8 cellular contexts compared by ENCODE assay signal in the genomic region with DNA sequence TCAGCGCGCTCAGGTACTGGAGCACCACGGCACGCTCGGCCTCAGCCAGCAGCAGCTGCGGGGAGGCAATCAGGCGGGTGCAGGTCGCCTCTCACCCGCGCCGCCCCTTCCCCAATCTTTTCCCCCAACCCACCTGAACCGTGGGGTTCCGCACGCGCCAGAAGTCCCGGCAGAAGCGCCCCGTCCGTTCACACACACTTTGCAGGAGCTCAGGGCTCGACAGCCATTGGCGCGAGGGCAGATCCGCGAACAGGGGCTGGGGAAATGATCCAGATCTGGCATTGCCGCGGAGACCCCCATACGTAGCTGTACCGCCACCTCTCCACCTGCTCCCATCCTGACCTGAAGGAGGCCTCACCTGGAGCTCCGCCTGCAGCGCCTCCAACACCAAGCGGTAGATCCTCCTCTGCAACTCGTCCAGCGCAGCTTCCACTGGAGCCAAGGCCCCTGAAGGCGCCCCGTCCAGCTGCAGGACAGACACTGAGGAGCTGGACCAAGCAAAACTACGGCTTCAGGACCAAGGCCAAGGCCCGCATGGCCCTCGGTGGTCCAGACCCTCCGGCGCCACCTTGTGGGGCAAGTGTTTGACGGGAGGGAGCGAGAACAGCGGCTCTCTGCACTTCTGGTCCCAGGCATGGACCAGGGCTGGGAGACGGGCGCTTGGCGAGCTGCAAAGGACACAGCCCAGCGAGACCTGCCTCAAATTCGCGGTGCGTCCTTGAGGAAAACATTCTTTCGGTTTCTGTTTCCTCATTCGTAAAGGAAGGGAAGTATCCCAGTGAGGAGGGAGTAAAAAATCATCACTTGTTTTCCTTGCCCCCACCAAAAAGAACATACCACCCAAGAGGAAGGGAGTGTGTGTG. TPM values are rescaled to one million over a fixed set of nuclear protein-coding genes. Genes with fewer than 3 reads are reported as not detected.
A peak's percentile ranks its signal among the peaks of the same experiment; 100 is the strongest.
DNase-seq lines count a peak whose midpoint lies in the region; ATAC-seq, FAIRE-seq and TF ChIP-seq lines count a peak whose summit lies in the region.

No MANE protein-coding gene starts in this region.

- no peak for FAIRE-seq in A549 (lab: Jason Lieb, UNC)
- FAIRE-seq in GM18507 (lab: Jason Lieb, UNC), result peak; percentile 89
- FAIRE-seq in kidney (lab: Jason Lieb, UNC), result peak; percentile 17

- peak; percentile 73 for TF ChIP-seq CTCF in A549 (IDR thresholded peaks at IDR 0.05)
- peak; percentile 84 for TF ChIP-seq CTCF in kidney (IDR thresholded peaks at IDR 0.05; ENCODE audit: borderline replicate concordance, extremely low read depth, insufficient read depth)

- POLR2A ChIA-PET in A549 (lab: Yijun Ruan, JAX), result interaction anchor here (0.5 to 1.6 kb wide), 4 partner anchors 11 to 399 kb away, joined by 3 to 4 read pairs (median 4); a partner anchor contains a TSS

- H3K4me2 ChIP-seq in A549, result peak overlapping the region; percentile 89

- 42% methylated on average over 41 of the region's 52 CpGs for WGBS in A549 (ENCODE audit: missing lambda C conversion rate)

- CTCF ChIA-PET in A549 (lab: Yijun Ruan, JAX), result interaction anchor here (0.5 to 10.7 kb wide), 61 partner anchors 9 to 293 kb away, joined by 3 to 162 read pairs (median 5); a partner anchor contains a TSS

- H3K4me3 ChIP-seq in A549, result no peak overlapping the region; the same call in 2 of the 3 replicates
- peak overlapping the region in 1 of 2 donors; percentile 81 for H3K4me3 ChIP-seq in kidney (ENCODE audit: low read length in 2 of 2)

- no peak for TF ChIP-seq POLR2A in A549 (IDR thresholded peaks at IDR 0.05; ENCODE audit: low read length)

- peaks cover 33% of the 10 kb centered on the region for H3K4me1 ChIP-seq in A549
- peaks cover 9 to 23% of the 10 kb centered on the region in 2 donors for H3K4me1 ChIP-seq in kidney (ENCODE audit: control insufficient read depth in 1 of 2, insufficient read depth in 1 of 2, low read depth in 1 of 2, low read length in 2 of 2)

- no peak overlapping the region for H3K9ac ChIP-seq in kidney (ENCODE audit: low read length in 2 of 2)

- peak; percentile 63 to 75 for ATAC-seq in A549
- no peak for ATAC-seq in HG03342 (IDR thresholded peaks at IDR 0.05; ENCODE audit: unreplicated experiment)

- H3K9me3 ChIP-seq in A549 (no peaks in the 10 kb centered on the region), kidney (ENCODE audit: control insufficient read depth in 1 of 2, low read length in 2 of 2) (no peaks in the 10 kb centered on the region)

- TF ChIP-seq RAD21 in A549 (conservative IDR thresholded peaks at IDR 0.05 in 1 of 2, IDR thresholded peaks at IDR 0.05 in 1 of 2), result peak; percentile 73 to 74

- H3K36me3 ChIP-seq in kidney (ENCODE audit: control insufficient read depth in 1 of 2, insufficient read depth in 2 of 2, low read length in 2 of 2), result no peaks in the 10 kb centered on the region

- TF ChIP-seq EP300 in A549 (IDR thresholded peaks at IDR 0.05), result no peak

- intact Hi-C loops in kidney (cut with DNase I), result no loop called here

- DNase-seq in A549 (ENCODE audit: low read depth in 1 of 2, low spot score in 1 of 2) (peak; percentile 73 to 91), GM18507 (ENCODE audit: extremely low spot score, insufficient read length, low read depth) (no peak), NCI-H2107 treated with DMSO at 0.1 percent for 48 hours (lab: John Stamatoyannopoulos, UW; ENCODE audit: unreplicated experiment) (peak; percentile 36), kidney (peak; percentile 97)
- DNase-seq in activated CD4-positive, CD25-positive, alpha-beta regulatory T cell (lab: John Stamatoyannopoulos, UW), result peak; percentile 61 to 81 (median 74)
- peak; percentile 70 for DNase-seq in central memory CD4-positive, alpha-beta T cell
- peak; percentile 61 to 76 for DNase-seq in stimulated activated CD4-positive, alpha-beta T cell treated with anti-CD3 and anti-CD28 coated beads, Interleukin-15, amount 100 ng/mL, for 1 hour (ENCODE audit: low read depth in 1 of 2, low spot score in 1 of 2)

- H3K27ac ChIP-seq in A549 (no peak overlapping the region), kidney (ENCODE audit: low read depth in 2 of 2, low read length in 2 of 2) (no peak overlapping the region)

TF ChIP-seq in A549, 52 proteins besides CTCF, POLR2A, EP300 and RAD21 (continues in another document):
- TF ChIP-seq HEYL (CRISPR knock-in tag; IDR thresholded peaks at IDR 0.05), result no peak
- TF ChIP-seq ZSCAN20 (CRISPR knock-in tag; IDR thresholded peaks at IDR 0.05), result no peak
- TF ChIP-seq, protein P1, sequence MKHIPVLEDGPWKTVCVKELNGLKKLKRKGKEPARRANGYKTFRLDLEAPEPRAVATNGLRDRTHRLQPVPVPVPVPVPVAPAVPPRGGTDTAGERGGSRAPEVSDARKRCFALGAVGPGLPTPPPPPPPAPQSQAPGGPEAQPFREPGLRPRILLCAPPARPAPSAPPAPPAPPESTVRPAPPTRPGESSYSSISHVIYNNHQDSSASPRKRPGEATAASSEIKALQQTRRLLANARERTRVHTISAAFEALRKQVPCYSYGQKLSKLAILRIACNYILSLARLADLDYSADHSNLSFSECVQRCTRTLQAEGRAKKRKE (CRISPR knock-in tag; IDR thresholded peaks at IDR 0.05; ENCODE audit: low read depth), result 0 out of 2 replicates have a peak, but pooled peaks have one; percentile 40
- TF ChIP-seq CBX8 (IDR thresholded peaks at IDR 0.05), result no peak
- peak; percentile 91 for TF ChIP-seq SMC3 (IDR thresholded peaks at IDR 0.05)
- TF ChIP-seq, protein P2, sequence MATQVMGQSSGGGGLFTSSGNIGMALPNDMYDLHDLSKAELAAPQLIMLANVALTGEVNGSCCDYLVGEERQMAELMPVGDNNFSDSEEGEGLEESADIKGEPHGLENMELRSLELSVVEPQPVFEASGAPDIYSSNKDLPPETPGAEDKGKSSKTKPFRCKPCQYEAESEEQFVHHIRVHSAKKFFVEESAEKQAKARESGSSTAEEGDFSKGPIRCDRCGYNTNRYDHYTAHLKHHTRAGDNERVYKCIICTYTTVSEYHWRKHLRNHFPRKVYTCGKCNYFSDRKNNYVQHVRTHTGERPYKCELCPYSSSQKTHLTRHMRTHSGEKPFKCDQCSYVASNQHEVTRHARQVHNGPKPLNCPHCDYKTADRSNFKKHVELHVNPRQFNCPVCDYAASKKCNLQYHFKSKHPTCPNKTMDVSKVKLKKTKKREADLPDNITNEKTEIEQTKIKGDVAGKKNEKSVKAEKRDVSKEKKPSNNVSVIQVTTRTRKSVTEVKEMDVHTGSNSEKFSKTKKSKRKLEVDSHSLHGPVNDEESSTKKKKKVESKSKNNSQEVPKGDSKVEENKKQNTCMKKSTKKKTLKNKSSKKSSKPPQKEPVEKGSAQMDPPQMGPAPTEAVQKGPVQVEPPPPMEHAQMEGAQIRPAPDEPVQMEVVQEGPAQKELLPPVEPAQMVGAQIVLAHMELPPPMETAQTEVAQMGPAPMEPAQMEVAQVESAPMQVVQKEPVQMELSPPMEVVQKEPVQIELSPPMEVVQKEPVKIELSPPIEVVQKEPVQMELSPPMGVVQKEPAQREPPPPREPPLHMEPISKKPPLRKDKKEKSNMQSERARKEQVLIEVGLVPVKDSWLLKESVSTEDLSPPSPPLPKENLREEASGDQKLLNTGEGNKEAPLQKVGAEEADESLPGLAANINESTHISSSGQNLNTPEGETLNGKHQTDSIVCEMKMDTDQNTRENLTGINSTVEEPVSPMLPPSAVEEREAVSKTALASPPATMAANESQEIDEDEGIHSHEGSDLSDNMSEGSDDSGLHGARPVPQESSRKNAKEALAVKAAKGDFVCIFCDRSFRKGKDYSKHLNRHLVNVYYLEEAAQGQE (IDR thresholded peaks at IDR 0.05), result peak; percentile 98
- TF ChIP-seq EHMT2 (IDR thresholded peaks at IDR 0.05; ENCODE audit: low read depth), result peak; percentile 62

RNA-seq across cellular contexts. Expression of a gene that starts 1.5 kb away (rescaled TPM):
- polyA plus RNA-seq in A549 (2011; rRNA removed), result 7.2 and 7.5 TPM in 2 replicates
- 14.3 and 20.0 TPM in 2 replicates for polyA plus RNA-seq in A549 (2012; cell fraction: cytosol; rRNA removed)
- polyA plus RNA-seq in A549 (2012; cell fraction: nucleus; rRNA removed), result 109 and 134 TPM in 2 replicates
- polyA plus RNA-seq in A549 (2017; fragmentation: RNase III; extraction: RNeasy Plus Mini Kit Qiagen cat#74134 plus additional on column Dnase treatment), result 16.1 to 23.5 TPM (median 20.8 TPM) in 3 replicates
- 10.8 and 13.6 TPM in 2 replicates for polyA minus RNA-seq in A549 (2011; rRNA and poly(A)+ RNA removed)
- 38.8 TPM for total RNA-seq in kidney
- 15.5 TPM for polyA plus RNA-seq in kidney (ENCODE audit: insufficient read depth, low read depth, low replicate concordance)

RNA-seq across cellular contexts. Expression of a gene that starts 4.7 kb away (rescaled TPM):
- polyA plus RNA-seq in A549 (2011; rRNA removed) (0.06 TPM in 1 of 2 replicates, not detected in the other), A549 (2017; fragmentation: RNase III; extraction: RNeasy Plus Mini Kit Qiagen cat#74134 plus additional on column Dnase treatment) (not detected in 3 replicates), kidney (ENCODE audit: insufficient read depth, low read depth, low replicate concordance) (9.9 TPM)
- 0.12 and 0.15 TPM in 2 replicates for polyA plus RNA-seq in A549 (2012; cell fraction: cytosol; rRNA removed)
- 0.09 and 0.24 TPM in 2 replicates for polyA plus RNA-seq in A549 (2012; cell fraction: nucleus; rRNA removed)
- polyA minus RNA-seq in A549 (2011; rRNA and poly(A)+ RNA removed), result not detected in 2 replicates
- 7.2 TPM for total RNA-seq in kidney

RNA-seq across cellular contexts. Expression of a gene that starts 6.7 kb away (rescaled TPM):
- 65.1 and 71.8 TPM in 2 replicates for polyA plus RNA-seq in A549 (2011; rRNA removed)
- 128 and 154 TPM in 2 replicates for polyA plus RNA-seq in A549 (2012; cell fraction: cytosol; rRNA removed)
- 347 and 361 TPM in 2 replicates for polyA plus RNA-seq in A549 (2012; cell fraction: nucleus; rRNA removed)
- polyA plus RNA-seq in A549 (2017; fragmentation: RNase III; extraction: RNeasy Plus Mini Kit Qiagen cat#74134 plus additional on column Dnase treatment), result 66.0 to 69.6 TPM (median 66.6 TPM) in 3 replicates
- 106 and 115 TPM in 2 replicates for polyA minus RNA-seq in A549 (2011; rRNA and poly(A)+ RNA removed)
- total RNA-seq in kidney, result 54.4 TPM
- polyA plus RNA-seq in kidney (ENCODE audit: insufficient read depth, low read depth, low replicate concordance), result 39.1 TPM

RNA-seq across cellular contexts. Expression of a gene that starts 13.7 kb away (rescaled TPM):
- polyA plus RNA-seq in A549 (2011; rRNA removed), result 0.62 and 1.0 TPM in 2 replicates
- polyA plus RNA-seq in A549 (2012; cell fraction: cytosol; rRNA removed), result 2.0 and 2.1 TPM in 2 replicates
- 13.0 and 15.7 TPM in 2 replicates for polyA plus RNA-seq in A549 (2012; cell fraction: nucleus; rRNA removed)
- polyA plus RNA-seq in A549 (2017; fragmentation: RNase III; extraction: RNeasy Plus Mini Kit Qiagen cat#74134 plus additional on column Dnase treatment), result 1.3 to 1.5 TPM (median 1.4 TPM) in 3 replicates
- polyA minus RNA-seq in A549 (2011; rRNA and poly(A)+ RNA removed), result 0.78 and 1.2 TPM in 2 replicates
- total RNA-seq in kidney, result 24.2 TPM
- polyA plus RNA-seq in kidney (ENCODE audit: insufficient read depth, low read depth, low replicate concordance), result 33.1 TPM

RNA-seq across cellular contexts. Expression of a gene that starts 14.9 kb away (rescaled TPM):
- polyA plus RNA-seq in A549 (2011; rRNA removed) (22.6 and 24.4 TPM in 2 replicates), A549 (2017; fragmentation: RNase III; extraction: RNeasy Plus Mini Kit Qiagen cat#74134 plus additional on column Dnase treatment) (38.5 to 41.3 TPM (median 39.1 TPM) in 3 replicates), kidney (ENCODE audit: insufficient read depth, low read depth, low replicate concordance) (35.3 TPM)
- 36.9 and 41.0 TPM in 2 replicates for polyA plus RNA-seq in A549 (2012; cell fraction: cytosol; rRNA removed)
- polyA plus RNA-seq in A549 (2012; cell fraction: nucleus; rRNA removed), result 53.4 and 79.4 TPM in 2 replicates
- 9.0 and 10.6 TPM in 2 replicates for polyA minus RNA-seq in A549 (2011; rRNA and poly(A)+ RNA removed)
- 36.4 TPM for total RNA-seq in kidney
